Comparison of ENCODE assay signal across 8 cellular contexts in genomic region chr6:42050897-42051653, GRCh38. TPM values are rescaled to one million over a fixed set of nuclear protein-coding genes. Genes with fewer than 3 reads are reported as not detected.
DNase-seq lines count a peak whose midpoint lies in the region; ATAC-seq and TF ChIP-seq lines count a peak whose summit lies in the region.

No MANE protein-coding gene starts in this region.

- TF ChIP-seq POLR2A in right lobe of liver (IDR thresholded peaks at IDR 0.05) (no peak), tibial nerve (IDR thresholded peaks at IDR 0.05) (no peak)

- no peaks in the 10 kb centered on the region for H3K27me3 Mint-ChIP-seq in activated T-cell treated with anti-CD3 and anti-CD28 coated beads, Interleukin-2, amount 50 U/mL, for 4 hours (ENCODE audit: low read depth)

- peaks cover 21% of the 10 kb centered on the region for H3K36me3 Mint-ChIP-seq in activated T-cell treated with anti-CD3 and anti-CD28 coated beads, Interleukin-2, amount 50 U/mL, for 4 hours (ENCODE audit: insufficient read depth)

- H3K4me1 ChIP-seq in ascending aorta, result peaks cover 11 to 22% of the 10 kb centered on the region in 2 donors
- peaks cover 0 to 25% (median 5%) of the 10 kb centered on the region in 4 donors for H3K4me1 ChIP-seq in right lobe of liver
- H3K4me1 ChIP-seq in tibial nerve, result peaks cover 6 to 59% (median 35%) of the 10 kb centered on the region in 4 donors

- no peak for ATAC-seq in activated T-cell treated with anti-CD3 and anti-CD28 coated beads, Interleukin-2, amount 50 U/mL, for 4 hours
- ATAC-seq in right lobe of liver (no peak), HG03354 (IDR thresholded peaks at IDR 0.05; ENCODE audit: poor library complexity, severe bottlenecking, unreplicated experiment) (no peak), GM19035 (IDR thresholded peaks at IDR 0.05; ENCODE audit: unreplicated experiment) (no peak)

- intact Hi-C loops in ascending aorta (cut with DNase I) (loop anchor here (1.0 to 2.0 kb wide), 4 partner anchors 156 to 512 kb away; partner anchors contain the start of genes MRPS10, TOMM6 and USP49), right lobe of liver (cut with DNase I) (no loop called here)

- H3K36me3 ChIP-seq in ascending aorta (peaks cover 15 to 20% of the 10 kb centered on the region in 2 donors), right lobe of liver (peaks cover 0 to 32% (median 16%) of the 10 kb centered on the region in 4 donors), tibial nerve (peaks cover 4 to 45% (median 11%) of the 10 kb centered on the region in 3 donors)

- peak overlapping the region; percentile 94 for H3K4me3 Mint-ChIP-seq in activated T-cell treated with anti-CD3 and anti-CD28 coated beads, Interleukin-2, amount 50 U/mL, for 4 hours

- TF ChIP-seq EP300 in tibial nerve (IDR thresholded peaks at IDR 0.05), result no peak

- TF ChIP-seq CTCF in ascending aorta (IDR thresholded peaks at IDR 0.05), result no peak
- no peak for TF ChIP-seq CTCF in right lobe of liver (IDR thresholded peaks at IDR 0.05)
- no peak for TF ChIP-seq CTCF in tibial nerve (IDR thresholded peaks at IDR 0.05)

- H3K4me1 Mint-ChIP-seq in activated T-cell treated with anti-CD3 and anti-CD28 coated beads, Interleukin-2, amount 50 U/mL, for 4 hours (ENCODE audit: low read depth), result peaks cover 57% of the 10 kb centered on the region

- H3K4me3 ChIP-seq in ascending aorta (peak overlapping the region; percentile 56 to 88), right lobe of liver (peak overlapping the region; percentile 79 to 82 (median 82)), tibial nerve (peak overlapping the region; percentile 38 to 87 (median 60))

- H3K27me3 ChIP-seq in ascending aorta (no peaks in the 10 kb centered on the region), right lobe of liver (no peaks in the 10 kb centered on the region), tibial nerve (no peaks in the 10 kb centered on the region)

- H3K9me3 ChIP-seq in ascending aorta (no peaks in the 10 kb centered on the region), right lobe of liver (no peaks in the 10 kb centered on the region), tibial nerve (no peaks in the 10 kb centered on the region)

- 15% methylated on average over 15 of the region's 15 CpGs for WGBS in right lobe of liver (ENCODE audit: insufficient coverage, low coverage, low lambda C conversion rate, missing lambda C conversion rate)
- 23 to 24% methylated on average over 15 of the region's 15 CpGs for WGBS in tibial nerve, 2 donors

- H3K27ac ChIP-seq in ascending aorta (peak overlapping the region; percentile 83 to 95), right lobe of liver (peak overlapping the region; percentile 87 to 93 (median 87)), tibial nerve (peak overlapping the region; percentile 86 to 98 (median 90))

- DNase-seq in activated T-cell treated with anti-CD3 and anti-CD28 coated beads, Interleukin-2, amount 50 U/mL, for 4 hours, result no peak
- DNase-seq in activated T-cell treated with anti-CD3 and anti-CD28 coated beads for 4 hours, result no peak
- no peak for DNase-seq in ascending aorta (ENCODE audit: low spot score in 2 of 2)
- no peak for DNase-seq in right lobe of liver
- no peak for DNase-seq in tibial nerve (ENCODE audit: low spot score in 2 of 2)
- DNase-seq in NCI-H345 treated with DMSO at 0.1 percent for 48 hours (lab: John Stamatoyannopoulos, UW; ENCODE audit: unreplicated experiment), result no peak

- H3K9me3 Mint-ChIP-seq in activated T-cell treated with anti-CD3 and anti-CD28 coated beads, Interleukin-2, amount 50 U/mL, for 4 hours, result no peaks in the 10 kb centered on the region

RNA-seq across cellular contexts. Expression of gene TAF8, which starts 0.8 kb away (rescaled TPM):
- total RNA-seq in activated T-cell treated with anti-CD3 and anti-CD28 coated beads, Interleukin-2, amount 50 U/mL, for 4 hours, result 10 to 100 TPM; 35.7 to 39.9 (median 38.2) TPM
- total RNA-seq in ascending aorta (26.0 TPM), right lobe of liver (10 to 100 TPM in 4 of 6 experiments, 1 to 10 TPM in 2; 6.7 to 14.7 (median 11.9) TPM), tibial nerve (10 to 100 TPM; 10.7 to 27.6 (median 20.9) TPM)
